In genomic region chr1:150272379-150272840, GRCh38 we compare ENCODE assay signal across 8 cellular contexts. TPM values are rescaled to one million over a fixed set of nuclear protein-coding genes. Genes with fewer than 3 reads are reported as not detected.
DNase-seq lines count a peak whose midpoint lies in the region; ATAC-seq and TF ChIP-seq lines count a peak whose summit lies in the region.

Gene C1orf54, plus strand, starts transcription at chr1:150272790. Its CDS starts 28 bp downstream, at chr1:150272818.

- WGBS in psoas muscle, 3 donors: 12 to 33% (median 31%) methylated on average over 5 of the region's 5 CpGs

- DNase-seq in EL (peak; percentile 61), SK-N-MC (ENCODE audit: low read depth, low spot score) (no peak), glomerular endothelial cell (ENCODE audit: extremely low read depth, low read depth, low spot score) (no peak), psoas muscle (peak; percentile 66 to 80), OCI-LY7 (ENCODE audit: low spot score) (no peak)
- DNase-seq in activated CD4-positive, alpha-beta T cell treated with anti-CD3 and anti-CD28 coated beads, Interleukin-2, amount 50 U/mL, for 48 hours: no peak
- DNase-seq in activated CD4-positive, alpha-beta T cell treated with anti-CD3 and anti-CD28 coated beads, Interleukin-2, amount 50 U/mL, for 1 hour: no peak

- peak within 1 kb of the TSS; percentile 63 for H3K9ac ChIP-seq in SK-N-MC (ENCODE audit: insufficient read length)

- H3K9me3 ChIP-seq in SK-N-MC (ENCODE audit: low read depth, low read length) (no peaks in the 10 kb centered on the region), psoas muscle (no peaks in the 10 kb centered on the region), OCI-LY7 (ENCODE audit: low read length) (0 out of 2 replicates have a peak, but pooled peaks cover 5% of the 10 kb centered on the region)

- H3K4me3 ChIP-seq in SK-N-MC (peak within 1 kb of the TSS; percentile 72), psoas muscle (peak within 1 kb of the TSS; percentile 44), OCI-LY7 (ENCODE audit: low read depth, low read length, poor library complexity, severe bottlenecking) (no peak within 1 kb of the TSS)

- H2AFZ ChIP-seq in OCI-LY7 (ENCODE audit: low read length): no peak within 1 kb of the TSS

- H3K27me3 ChIP-seq in psoas muscle (ENCODE audit: insufficient read depth in 3 of 3, low read length in 2 of 3): no peaks in the 10 kb centered on the region

- H3K9me2 ChIP-seq in OCI-LY7 (ENCODE audit: insufficient read depth, low read length): no peaks in the 10 kb centered on the region

- TF ChIP-seq CTCF in psoas muscle (IDR thresholded peaks at IDR 0.05) (no peak), OCI-LY7 (conservative IDR thresholded peaks at IDR 0.05; ENCODE audit: low read length) (no peak)

- intact Hi-C loops in psoas muscle (cut with DNase I) (no loop called here), OCI-LY7 (cut with micrococcal nuclease; ENCODE audit: unreplicated experiment) (no loop called here)

- no peaks in the 10 kb centered on the region; the same call in 1 of the 2 replicates for H3K36me3 ChIP-seq in SK-N-MC (ENCODE audit: insufficient read depth, low read length)
- peaks cover 0 to 3% of the 10 kb centered on the region in 2 donors for H3K36me3 ChIP-seq in psoas muscle (ENCODE audit: insufficient read depth in 1 of 2, low read depth in 1 of 2)
- peaks cover under 1% of the 10 kb centered on the region; the same call in 1 of the 2 replicates for H3K36me3 ChIP-seq in OCI-LY7 (ENCODE audit: insufficient read depth, low read length)

- no peak within 1 kb of the TSS for H3K4me2 ChIP-seq in OCI-LY7 (ENCODE audit: low read length)

- POLR2A ChIA-PET in OCI-LY7 (lab: Charles Lee): interaction anchor here (1.0 to 1.3 kb wide), 3 partner anchors 14 to 69 kb away, joined by 3 to 4 read pairs (median 3); no protein-coding TSS in a partner anchor

- ATAC-seq in psoas muscle: no peak
- ATAC-seq in HG03025 (IDR thresholded peaks at IDR 0.05; ENCODE audit: low FRiP score, unreplicated experiment): no peak

- H3K27ac ChIP-seq in SK-N-MC (peak within 1 kb of the TSS; percentile 48; the same call in 1 of the 2 replicates), psoas muscle (peak within 1 kb of the TSS; percentile 43), OCI-LY7 (ENCODE audit: low read depth, low read length, poor library complexity, severe bottlenecking) (no peak within 1 kb of the TSS)

- H3K4me1 ChIP-seq in psoas muscle: peaks cover 6% of the 10 kb centered on the region
- H3K4me1 ChIP-seq in OCI-LY7 (ENCODE audit: insufficient read depth, low read length, poor library complexity, severe bottlenecking): peaks cover 11% of the 10 kb centered on the region

- H4K20me1 ChIP-seq in OCI-LY7 (ENCODE audit: insufficient read depth, low read length): no peaks in the 10 kb centered on the region

- H3K79me2 ChIP-seq in OCI-LY7 (ENCODE audit: insufficient read depth, low read depth, low read length): peaks cover 13% of the 10 kb centered on the region

- no TSS peak for BruUV-seq in OCI-LY7 (replicated peaks; lab: Mats Ljungman, UMichigan)

- CTCF ChIA-PET in OCI-LY7 (lab: Charles Lee; ENCODE audit: unreplicated experiment): no interaction called here

RNA-seq across cellular contexts. Expression of gene C1orf54, which starts in this region (rescaled TPM):
- total RNA-seq in glomerular endothelial cell (67.9 and 145 TPM in 2 replicates), psoas muscle (1 to 10 TPM; 4.7 to 7.6 (median 6.1) TPM), OCI-LY7 (2022) (0.61 and 1.5 TPM in 2 replicates)
- 1 to 10 TPM; 6.4 to 7.0 (median 6.8) TPM for polyA plus RNA-seq in psoas muscle
- 0.44 TPM in 1 of 2 replicates, not detected in the other for total RNA-seq in OCI-LY7 (2014; rRNA removed; shearing (Covaris generic))

Comparison
In these comparisons a context has a peak if more than half of its experiments do, and no peak if none do; other contexts are left out.
1. DNase-seq: peak in EL (single experiment) and psoas muscle (2 of 2); none in SK-N-MC (single experiment), glomerular endothelial cell (single experiment), activated CD4-positive, alpha-beta T cell treated with anti-CD3 and anti-CD28 coated beads, Interleukin-2, amount 50 U/mL, for 48 hours (0 of 2), OCI-LY7 (single experiment) and activated CD4-positive, alpha-beta T cell treated with anti-CD3 and anti-CD28 coated beads, Interleukin-2, amount 50 U/mL, for 1 hour (single experiment).